ENCODE assay signal across 28 cellular contexts in the genomic region with DNA sequence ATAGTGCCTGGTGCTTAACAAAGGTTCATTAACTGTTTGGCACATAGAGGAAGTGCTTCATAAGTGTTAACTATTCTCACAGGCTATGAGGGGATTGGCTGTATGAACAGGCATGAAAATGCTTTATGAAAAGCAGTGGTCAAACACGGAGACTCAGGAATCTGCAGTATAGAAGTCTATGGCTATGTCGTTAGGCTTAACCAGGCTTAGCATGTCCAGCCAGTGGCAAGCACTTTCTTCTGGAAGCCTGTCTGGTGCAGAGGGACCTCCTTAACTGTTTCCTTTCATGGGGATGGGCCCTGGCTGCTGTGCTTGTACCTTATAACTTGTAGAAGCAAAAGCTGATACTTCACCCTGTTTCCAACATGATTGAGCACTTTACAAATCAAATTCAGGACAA.
"Had no signal": no experiment of that assay in that cellular context is flagged by ENCODE, and none has a peak within 500 bp of the region (broad histone marks: within the 10 kb centered on the region; RNA-seq: fewer than 3 reads in every experiment).

No MANE protein-coding gene starts in this region.

- H3K27ac ChIP-seq: SJCRH30, VCaP had no signal

- DNase-seq: activated CD4-positive, alpha-beta memory T cell treated with anti-CD3 and anti-CD28 coated beads, Interleukin-2, amount 10 ng/mL, durations not matched to agents 7 days and 5 days; activated CD4-positive, alpha-beta T cell treated with anti-CD3 and anti-CD28 coated beads for 36 hours; activated CD4-positive, alpha-beta T cell treated with anti-CD3 and anti-CD28 coated beads, Interleukin-2, amount 50 U/mL, for 1 hour; activated CD4-positive, CD25-positive, alpha-beta regulatory T cell; activated gamma-delta T cell; activated naive CD4-positive, alpha-beta T cell treated with anti-CD3 and anti-CD28 coated beads for 36 hours; activated T-cell treated with anti-CD3 and anti-CD28 coated beads for 4 hours; activated T-cell treated with anti-CD3 and anti-CD28 coated beads, Interleukin-2, amount 50 U/mL, for 48 hours; amygdala; cerebellar nuclear complex; Karpas-422; NCI-H1092; NCI-H1417; NCI-H2029; NCI-H2107; NCI-H345; NCI-H510A treated with DMSO at 0.1 percent for 48 hours; NCI-H69; NK-92 treated with Interleukin-12 subunit alpha and Interleukin-12 subunit beta, amount 100 ng/mL, for 24 hours; OCI-M1; RPMI8226; SJCRH30; SK-N-SH; T-helper 1 cell had no signal

- H3K4me3 ChIP-seq: SJCRH30 had no signal

- H3K4me1 ChIP-seq: SJCRH30 had no signal

- H3K9me2 ChIP-seq: SK-N-SH had no signal

- ATAC-seq: activated CD4-positive, alpha-beta T cell treated with anti-CD3 and anti-CD28 coated beads for 36 hours; activated T-helper 17 cell treated with anti-CD3 and anti-CD28 coated beads, Interleukin-2, amount 50 U/mL, for 72 hours; Panc1; Right ventricle myocardium inferior had no signal

- H3K9me3 ChIP-seq: SJCRH30, SK-N-SH had no signal

- H3K36me3 ChIP-seq: SJCRH30 had no signal

- H3K4me2 ChIP-seq: SK-N-SH had no signal

- H3K9ac ChIP-seq: SK-N-SH had no signal

- H3K27me3 ChIP-seq: SJCRH30 had no signal
